In the genomic region with DNA sequence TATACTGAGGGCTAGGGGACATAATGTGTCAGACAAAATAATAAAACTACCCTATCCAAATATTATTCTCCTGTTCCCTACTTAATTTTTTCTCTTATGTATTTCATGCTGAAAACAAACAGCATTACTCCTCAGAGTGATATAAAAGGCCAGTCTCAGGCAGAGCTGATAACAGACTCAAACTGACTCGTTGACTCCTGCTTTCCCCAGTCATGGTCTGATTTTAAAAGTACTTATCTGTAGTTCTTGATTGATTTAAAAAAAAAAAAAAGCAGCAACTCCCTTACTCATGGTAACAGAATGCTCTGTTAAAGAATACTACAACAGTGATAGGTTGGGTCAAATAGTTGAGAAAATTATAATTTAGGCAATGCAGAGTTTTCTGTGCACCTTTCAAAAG, we compare ENCODE assay signal across 1 cellular context.
TF ChIP-seq lines count a peak whose summit lies in the region.

No MANE protein-coding gene starts in this region.

TF ChIP-seq in GM23338, 12 proteins besides CTCF, POLR2A, EP300 and RAD21 (continued from another document):
- TF ChIP-seq, protein P1, sequence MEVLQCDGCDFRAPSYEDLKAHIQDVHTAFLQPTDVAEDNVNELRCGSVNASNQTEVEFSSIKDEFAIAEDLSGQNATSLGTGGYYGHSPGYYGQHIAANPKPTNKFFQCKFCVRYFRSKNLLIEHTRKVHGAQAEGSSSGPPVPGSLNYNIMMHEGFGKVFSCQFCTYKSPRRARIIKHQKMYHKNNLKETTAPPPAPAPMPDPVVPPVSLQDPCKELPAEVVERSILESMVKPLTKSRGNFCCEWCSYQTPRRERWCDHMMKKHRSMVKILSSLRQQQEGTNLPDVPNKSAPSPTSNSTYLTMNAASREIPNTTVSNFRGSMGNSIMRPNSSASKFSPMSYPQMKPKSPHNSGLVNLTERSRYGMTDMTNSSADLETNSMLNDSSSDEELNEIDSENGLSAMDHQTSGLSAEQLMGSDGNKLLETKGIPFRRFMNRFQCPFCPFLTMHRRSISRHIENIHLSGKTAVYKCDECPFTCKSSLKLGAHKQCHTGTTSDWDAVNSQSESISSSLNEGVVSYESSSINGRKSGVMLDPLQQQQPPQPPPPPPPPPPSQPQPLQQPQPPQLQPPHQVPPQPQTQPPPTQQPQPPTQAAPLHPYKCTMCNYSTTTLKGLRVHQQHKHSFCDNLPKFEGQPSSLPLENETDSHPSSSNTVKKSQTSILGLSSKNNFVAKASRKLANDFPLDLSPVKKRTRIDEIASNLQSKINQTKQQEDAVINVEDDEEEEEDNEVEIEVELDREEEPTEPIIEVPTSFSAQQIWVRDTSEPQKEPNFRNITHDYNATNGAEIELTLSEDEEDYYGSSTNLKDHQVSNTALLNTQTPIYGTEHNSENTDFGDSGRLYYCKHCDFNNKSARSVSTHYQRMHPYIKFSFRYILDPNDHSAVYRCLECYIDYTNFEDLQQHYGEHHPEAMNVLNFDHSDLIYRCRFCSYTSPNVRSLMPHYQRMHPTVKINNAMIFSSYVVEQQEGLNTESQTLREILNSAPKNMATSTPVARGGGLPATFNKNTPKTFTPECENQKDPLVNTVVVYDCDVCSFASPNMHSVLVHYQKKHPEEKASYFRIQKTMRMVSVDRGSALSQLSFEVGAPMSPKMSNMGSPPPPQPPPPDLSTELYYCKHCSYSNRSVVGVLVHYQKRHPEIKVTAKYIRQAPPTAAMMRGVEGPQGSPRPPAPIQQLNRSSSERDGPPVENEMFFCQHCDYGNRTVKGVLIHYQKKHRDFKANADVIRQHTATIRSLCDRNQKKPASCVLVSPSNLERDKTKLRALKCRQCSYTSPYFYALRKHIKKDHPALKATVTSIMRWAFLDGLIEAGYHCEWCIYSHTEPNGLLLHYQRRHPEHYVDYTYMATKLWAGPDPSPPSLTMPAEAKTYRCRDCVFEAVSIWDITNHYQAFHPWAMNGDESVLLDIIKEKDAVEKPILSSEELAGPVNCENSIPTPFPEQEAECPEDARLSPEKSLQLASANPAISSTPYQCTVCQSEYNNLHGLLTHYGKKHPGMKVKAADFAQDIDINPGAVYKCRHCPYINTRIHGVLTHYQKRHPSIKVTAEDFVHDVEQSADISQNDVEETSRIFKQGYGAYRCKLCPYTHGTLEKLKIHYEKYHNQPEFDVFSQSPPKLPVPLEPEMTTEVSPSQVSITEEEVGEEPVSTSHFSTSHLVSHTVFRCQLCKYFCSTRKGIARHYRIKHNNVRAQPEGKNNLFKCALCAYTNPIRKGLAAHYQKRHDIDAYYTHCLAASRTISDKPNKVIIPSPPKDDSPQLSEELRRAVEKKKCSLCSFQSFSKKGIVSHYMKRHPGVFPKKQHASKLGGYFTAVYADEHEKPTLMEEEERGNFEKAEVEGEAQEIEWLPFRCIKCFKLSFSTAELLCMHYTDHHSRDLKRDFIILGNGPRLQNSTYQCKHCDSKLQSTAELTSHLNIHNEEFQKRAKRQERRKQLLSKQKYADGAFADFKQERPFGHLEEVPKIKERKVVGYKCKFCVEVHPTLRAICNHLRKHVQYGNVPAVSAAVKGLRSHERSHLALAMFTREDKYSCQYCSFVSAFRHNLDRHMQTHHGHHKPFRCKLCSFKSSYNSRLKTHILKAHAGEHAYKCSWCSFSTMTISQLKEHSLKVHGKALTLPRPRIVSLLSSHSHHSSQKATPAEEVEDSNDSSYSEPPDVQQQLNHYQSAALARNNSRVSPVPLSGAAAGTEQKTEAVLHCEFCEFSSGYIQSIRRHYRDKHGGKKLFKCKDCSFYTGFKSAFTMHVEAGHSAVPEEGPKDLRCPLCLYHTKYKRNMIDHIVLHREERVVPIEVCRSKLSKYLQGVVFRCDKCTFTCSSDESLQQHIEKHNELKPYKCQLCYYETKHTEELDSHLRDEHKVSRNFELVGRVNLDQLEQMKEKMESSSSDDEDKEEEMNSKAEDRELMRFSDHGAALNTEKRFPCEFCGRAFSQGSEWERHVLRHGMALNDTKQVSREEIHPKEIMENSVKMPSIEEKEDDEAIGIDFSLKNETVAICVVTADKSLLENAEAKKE (CRISPR knock-in tag; IDR thresholded peaks at IDR 0.05), result no peak
- TF ChIP-seq CREB1 (CRISPR knock-in tag; IDR thresholded peaks at IDR 0.05; ENCODE audit: low read depth) (no peak), EZH2phosphoT487 (IDR thresholded peaks at IDR 0.05; ENCODE audit: unreplicated experiment) (no peak), STAT1 (IDR thresholded peaks at IDR 0.05; ENCODE audit: unreplicated experiment) (no peak), POLR2AphosphoS5 (IDR thresholded peaks at IDR 0.05; ENCODE audit: low read depth) (no peak)
